In genomic region chr15:62500325-62500724, GRCh38 we compare ENCODE assay signal across 20 cellular contexts.
DNase-seq lines count a peak whose midpoint lies in the region; ATAC-seq, FAIRE-seq and TF ChIP-seq lines count a peak whose summit lies in the region.
"Had no signal": no experiment of that assay in that cellular context is flagged by ENCODE, and none has a peak within 500 bp of the region (broad histone marks: within the 10 kb centered on the region; RNA-seq: fewer than 3 reads in every experiment).

No MANE protein-coding gene starts in this region.

- H3K27me3 ChIP-seq in HepG2 (ENCODE audit: control insufficient read depth in 1 of 2, insufficient read depth in 2 of 2, low read length in 2 of 2) (no peaks in the 10 kb centered on the region), right lobe of liver (no peaks in the 10 kb centered on the region)
- H3K27me3 ChIP-seq: BE2C, BLaER1 had no signal

- H4K20me1 ChIP-seq in HepG2 (ENCODE audit: insufficient read depth, low read length) = no peaks in the 10 kb centered on the region
- H4K20me1 ChIP-seq: BLaER1 had no signal

- no peak for TF ChIP-seq CTCF in HepG2 (CRISPR knock-in tag; IDR thresholded peaks at IDR 0.05)
- TF ChIP-seq CTCF in right lobe of liver (IDR thresholded peaks at IDR 0.05) = no peak

- peak overlapping the region; percentile 25; the same call in 1 of the 2 replicates for H3K4me2 ChIP-seq in HepG2 (ENCODE audit: low read depth, low read length)
- H3K4me2 ChIP-seq: BLaER1 had no signal

- H3K4me1 ChIP-seq in HepG2 (ENCODE audit: insufficient read depth, low read length) (peaks cover 87% of the 10 kb centered on the region), right lobe of liver (no peaks in the 10 kb centered on the region)

- H3K27ac ChIP-seq in HepG2 (ENCODE audit: extremely low read length, insufficient read depth, low read length) (peak overlapping the region; percentile 15), right lobe of liver (no peak overlapping the region)
- H3K27ac ChIP-seq: BLaER1 had no signal

- no peak overlapping the region for H3K9ac ChIP-seq in HepG2 (ENCODE audit: insufficient read depth, low read depth, low read length)
- H3K9ac ChIP-seq: BLaER1 had no signal

- H3K9me3 ChIP-seq in HepG2 (ENCODE audit: low read length) (no peaks in the 10 kb centered on the region), right lobe of liver (no peaks in the 10 kb centered on the region)
- H3K9me3 ChIP-seq: BE2C, BLaER1 had no signal

- no peaks in the 10 kb centered on the region for H3K36me3 ChIP-seq in HepG2 (replicated peaks in 1 of 2; ENCODE audit: control insufficient read depth in 1 of 2, insufficient read depth in 2 of 2, low read length in 2 of 2)
- no peaks in the 10 kb centered on the region for H3K36me3 ChIP-seq in right lobe of liver
- H3K36me3 ChIP-seq: BE2C, BLaER1 had no signal

- ATAC-seq in HepG2 = peak; percentile 62; the same call in 2 of the 3 replicates
- no peak for ATAC-seq in right lobe of liver
- ATAC-seq in HG03135 (IDR thresholded peaks at IDR 0.05; ENCODE audit: unreplicated experiment) = no peak

- no peak for TF ChIP-seq POLR2A in HepG2 (IDR thresholded peaks at IDR 0.05; ENCODE audit: insufficient read depth in 1 of 2, low read depth in 2 of 2, low read length in 2 of 2)
- TF ChIP-seq POLR2A in right lobe of liver (IDR thresholded peaks at IDR 0.05) = no peak

- in situ Hi-C loops in HepG2 (cut with HindIII; ENCODE audit: extremely low pct_ligation_motif_present, low pct_unique_long_range_greater_than_20kb) = no loop called here

- POLR2A ChIA-PET in HepG2 (lab: Yijun Ruan, JAX) = no interaction called here

- TF ChIP-seq EP300 in HepG2 (IDR thresholded peaks at IDR 0.05; ENCODE audit: low read depth in 2 of 2, low read length in 2 of 2) (0 out of 4 replicates have a peak, but pooled peaks of 1 of the 2 experiments have one; percentile 9), HepG2 (CRISPR knock-in tag; IDR thresholded peaks at IDR 0.05; ENCODE audit: borderline replicate concordance) (no peak)

- TF ChIP-seq RAD21 in HepG2 (CRISPR knock-in tag; IDR thresholded peaks at IDR 0.05) = no peak

- CTCF ChIA-PET in HepG2 (lab: Yijun Ruan, JAX; ENCODE audit: low intra/inter-chr PET ratio, low total read pairs) = no interaction called here

- H3K79me2 ChIP-seq in HepG2 (ENCODE audit: insufficient read depth, low read length) = no peaks in the 10 kb centered on the region

- no peak overlapping the region for H2AFZ ChIP-seq in HepG2 (ENCODE audit: low read length)

- DNase-seq in HepG2 (ENCODE audit: low spot score) (peak; percentile 79), right lobe of liver (no peak), pons (ENCODE audit: low spot score) (peak; percentile 24), HT-29 (ENCODE audit: low spot score) (no peak)
- DNase-seq: 8988T; ACHN; BE2C; C1 segment of cervical spinal cord; CD4-positive, alpha-beta memory T cell; CD4-positive, CD25-positive, alpha-beta regulatory T cell; CD8-positive, alpha-beta memory T cell; COR-L47; DMS79 treated with DMSO at 0.1 percent for 48 hours; GF-D8 had no signal

- 30% methylated on average over 1 of the region's 1 CpG for WGBS in HepG2 (ENCODE audit: low lambda C conversion rate)
- WGBS in right lobe of liver (ENCODE audit: insufficient coverage, low coverage, low lambda C conversion rate, missing lambda C conversion rate) = 69% methylated on average over 1 of the region's 1 CpG

- peak; percentile 8 for FAIRE-seq in HepG2 (lab: Jason Lieb, UNC)
- FAIRE-seq: A204.1, G401.6, GM12891, GM19239 had no signal

- H3K4me3 ChIP-seq in HepG2 (replicated peaks in 1 of 3; ENCODE audit: insufficient read depth in 1 of 3, low read depth in 2 of 3, low read length in 3 of 3) (no peak overlapping the region), right lobe of liver (no peak overlapping the region)
- H3K4me3 ChIP-seq: BLaER1 had no signal

- no TSS peak for BruUV-seq in HepG2 (replicated peaks; lab: Mats Ljungman, UMichigan)

- intact Hi-C loops in HepG2 (cut with micrococcal nuclease; ENCODE audit: unreplicated experiment) = no loop called here
- intact Hi-C loops in right lobe of liver (cut with DNase I) = no loop called here

TF ChIP-seq in HepG2, 621 proteins besides CTCF, POLR2A, EP300 and RAD21 (continues in another document):
- no peak for TF ChIP-seq GMEB2 (CRISPR knock-in tag; IDR thresholded peaks at IDR 0.05; ENCODE audit: low read depth)
- no peak for TF ChIP-seq MIER2 (CRISPR knock-in tag; IDR thresholded peaks at IDR 0.05)
- TF ChIP-seq ZHX1 (CRISPR knock-in tag; IDR thresholded peaks at IDR 0.05; ENCODE audit: low read depth) = no peak
- no peak for TF ChIP-seq ZNF205 (CRISPR knock-in tag; IDR thresholded peaks at IDR 0.05)
- no peak for TF ChIP-seq ELF4 (CRISPR knock-in tag; IDR thresholded peaks at IDR 0.05; ENCODE audit: borderline replicate concordance)
- TF ChIP-seq MAZ (IDR thresholded peaks at IDR 0.05; ENCODE audit: borderline replicate concordance, low read depth, low read length) = no peak
- TF ChIP-seq MAZ (CRISPR knock-in tag; IDR thresholded peaks at IDR 0.05; ENCODE audit: low read depth) = no peak
- no peak for TF ChIP-seq ZNF468 (CRISPR knock-in tag; IDR thresholded peaks at IDR 0.05)
- 0 out of 2 replicates have a peak, but pooled peaks have one; percentile 21 for TF ChIP-seq ZMYM4 (CRISPR knock-in tag; IDR thresholded peaks at IDR 0.05)
- no peak for TF ChIP-seq SOX6 (IDR thresholded peaks at IDR 0.05)
- TF ChIP-seq SOX6 (CRISPR knock-in tag; IDR thresholded peaks at IDR 0.05) = peak; percentile 34
- TF ChIP-seq ZNF143 (CRISPR knock-in tag; IDR thresholded peaks at IDR 0.05) = no peak
- no peak for TF ChIP-seq ASH2L (IDR thresholded peaks at IDR 0.05; ENCODE audit: insufficient read length, low read depth, low read length)
- no peak for TF ChIP-seq REL (CRISPR knock-in tag; conservative IDR thresholded peaks at IDR 0.05)
- peak; percentile 73 for TF ChIP-seq ZNF644 (CRISPR knock-in tag; IDR thresholded peaks at IDR 0.05; ENCODE audit: low read depth)
- TF ChIP-seq ZSCAN5A (CRISPR knock-in tag; IDR thresholded peaks at IDR 0.05; ENCODE audit: borderline replicate concordance) = no peak
- no peak for TF ChIP-seq ZNF792 (CRISPR knock-in tag; IDR thresholded peaks at IDR 0.05)
- no peak for TF ChIP-seq SKI (IDR thresholded peaks at IDR 0.05; ENCODE audit: partially characterized antibody)
- no peak for TF ChIP-seq DNMT3B (CRISPR knock-in tag; conservative IDR thresholded peaks at IDR 0.05)
- TF ChIP-seq HOXA5 (CRISPR knock-in tag; IDR thresholded peaks at IDR 0.05) = no peak
- TF ChIP-seq ZNF253 (CRISPR knock-in tag; IDR thresholded peaks at IDR 0.05; ENCODE audit: borderline replicate concordance) = no peak
- no peak for TF ChIP-seq MAX (IDR thresholded peaks at IDR 0.05)
- TF ChIP-seq ZIK1 (CRISPR knock-in tag; IDR thresholded peaks at IDR 0.05; ENCODE audit: borderline replicate concordance, low read depth) = no peak
- no peak for TF ChIP-seq ZNF547 (CRISPR knock-in tag; IDR thresholded peaks at IDR 0.05)
- TF ChIP-seq HNF4A (CRISPR knock-in tag; IDR thresholded peaks at IDR 0.05) = peak; percentile 68

Comparison
In these comparisons a context has a peak if more than half of its experiments do, and no peak if none do; other contexts are left out.
1. DNase-seq: peak in HepG2 (single experiment) and pons (single experiment); none in right lobe of liver (0 of 3) and HT-29 (single experiment).